Comparison of ENCODE assay signal across 28 cellular contexts in genomic region chr10:49175587-49176309, GRCh38. TPM values are rescaled to one million over a fixed set of nuclear protein-coding genes. Genes with fewer than 3 reads are reported as not detected.
A peak's percentile ranks its signal among the peaks of the same experiment; 100 is the strongest.
DNase-seq lines count a peak whose midpoint lies in the region; ATAC-seq, FAIRE-seq and TF ChIP-seq lines count a peak whose summit lies in the region.
"Had no signal": no experiment of that assay in that cellular context is flagged by ENCODE, and none has a peak within 500 bp of the region (broad histone marks: within the 10 kb centered on the region; RNA-seq: fewer than 3 reads in every experiment).

No MANE protein-coding gene starts in this region.

- in situ Hi-C loops in K562 (cut with MboI): no loop called here

- H3K9me3 Mint-ChIP-seq in activated naive CD4-positive, alpha-beta T cell treated with anti-CD3 and anti-CD28 coated beads for 36 hours: no peaks in the 10 kb centered on the region
- H3K9me3 Mint-ChIP-seq: WTC11 had no signal

- H3K18ac ChIP-seq in neuronal stem cell (ENCODE audit: low read length): peak overlapping the region; percentile 1

- H4K8ac ChIP-seq in neuronal stem cell (ENCODE audit: low read depth, low read length): no peak overlapping the region

- no peak overlapping the region for H3K23ac ChIP-seq in neuronal stem cell (ENCODE audit: low read depth, low read length, poor library complexity)

- no peak overlapping the region for H2AK5ac ChIP-seq in neuronal stem cell (ENCODE audit: low read depth, low read length)

- H3K4me2 ChIP-seq in BLaER1 treated with 17β-estradiol and CSF1 and Interleukin-3, amounts not matched to agents 10 nM and 100 nM: peak overlapping the region in 7 of 11 experiments; percentile 68 to 96 (median 88); a peak in 12 of 22 replicates
- no peak overlapping the region for H3K4me2 ChIP-seq in K562 (ENCODE audit: insufficient read depth, low read length)
- H3K4me2 ChIP-seq in neuronal stem cell (ENCODE audit: insufficient read depth, low read length, poor library complexity, severe bottlenecking): no peak overlapping the region

- peaks cover 16% of the 10 kb centered on the region for H3K4me1 Mint-ChIP-seq in activated naive CD4-positive, alpha-beta T cell treated with anti-CD3 and anti-CD28 coated beads for 36 hours (ENCODE audit: low read depth)

- BruUV-seq in K562 (replicated peaks; lab: Mats Ljungman, UMichigan): no TSS peak

- ATAC-seq in K562: no peak
- ATAC-seq: gastroesophageal sphincter, HCT116, WTC11 had no signal

- TF ChIP-seq RAD21 in K562 (CRISPR knock-in tag; conservative IDR thresholded peaks at IDR 0.05 in 1 of 2, IDR thresholded peaks at IDR 0.05 in 1 of 2): no peak

- H3K79me2 ChIP-seq in K562 (ENCODE audit: control insufficient read depth, insufficient read depth, low read length): peaks cover 89% of the 10 kb centered on the region

- intact Hi-C loops in K562 (cut with micrococcal nuclease): loop anchor here (2.0 kb wide), 1 partner anchor 125 kb away; no protein-coding TSS in a partner anchor
- intact Hi-C loops in activated naive CD4-positive, alpha-beta T cell treated with anti-CD3 and anti-CD28 coated beads for 36 hours (cut with micrococcal nuclease): loop anchor here (5.0 kb wide), 1 partner anchor 373 kb away; no protein-coding TSS in a partner anchor

- no peak overlapping the region for H4K91ac ChIP-seq in neuronal stem cell (ENCODE audit: low read depth, low read length, poor library complexity)

- H3K4ac ChIP-seq in neuronal stem cell (ENCODE audit: low read length): no peak overlapping the region

- no peak overlapping the region for H2BK120ac ChIP-seq in neuronal stem cell (ENCODE audit: low read depth, low read length)

- no peak overlapping the region for H2BK15ac ChIP-seq in neuronal stem cell (ENCODE audit: low read length)

- no peak overlapping the region for H3K4me3 ChIP-seq in BLaER1 treated with 17β-estradiol and CSF1 and Interleukin-3, amounts not matched to agents 10 nM and 100 nM
- H3K4me3 ChIP-seq in K562: no peak overlapping the region
- no peak overlapping the region for H3K4me3 ChIP-seq in neuronal stem cell (ENCODE audit: low read length in 2 of 2)
- H3K4me3 ChIP-seq: adrenal gland, esophagus squamous epithelium, gastroesophageal sphincter, SK-N-MC had no signal

- H3K27me3 ChIP-seq in BLaER1 treated with 17β-estradiol and CSF1 and Interleukin-3, amounts not matched to agents 10 nM and 100 nM: no peaks in the 10 kb centered on the region
- H3K27me3 ChIP-seq in K562 (ENCODE audit: control insufficient read depth in 2 of 2, insufficient read depth in 2 of 2, low read length in 2 of 2) (no peaks in the 10 kb centered on the region), neuronal stem cell (ENCODE audit: control insufficient read depth in 3 of 3, insufficient read depth in 3 of 3, low read depth in 1 of 3, low read length in 3 of 3) (no peaks in the 10 kb centered on the region)
- H3K27me3 ChIP-seq: adrenal gland, brain microvascular endothelial cell, esophagus squamous epithelium, gastroesophageal sphincter had no signal

- peak overlapping the region in 6 of 11 experiments; percentile 10 to 91 (median 46); a peak in 7 of 22 replicates for H3K27ac ChIP-seq in BLaER1 treated with 17β-estradiol and CSF1 and Interleukin-3, amounts not matched to agents 10 nM and 100 nM
- H3K27ac ChIP-seq in K562 (ENCODE audit: extremely low read depth, low read depth, low read length) (no peak overlapping the region; the same call in 2 of the 3 replicates), neuronal stem cell (replicated peaks; ENCODE audit: low read length) (no peak overlapping the region)
- H3K27ac ChIP-seq: adrenal gland, brain microvascular endothelial cell, SK-N-MC had no signal

- H3K4me3 Mint-ChIP-seq in activated naive CD4-positive, alpha-beta T cell treated with anti-CD3 and anti-CD28 coated beads for 36 hours: no peak overlapping the region
- H3K4me3 Mint-ChIP-seq: WTC11 had no signal

- H3K9ac ChIP-seq in BLaER1 treated with 17β-estradiol and CSF1 and Interleukin-3, amounts not matched to agents 10 nM and 100 nM: 0 out of 22 replicates have a peak overlapping the region, but pooled peaks of 1 of the 11 experiments have one; percentile 1
- H3K9ac ChIP-seq in K562 (ENCODE audit: insufficient read depth in 1 of 2, low read depth in 2 of 2, low read length in 2 of 2) (peak overlapping the region in 1 of 2 experiments; percentile 28; a peak in 2 of 4 replicates), neuronal stem cell (ENCODE audit: low read depth, low read length, poor library complexity) (no peak overlapping the region)

- no peak overlapping the region for H2BK12ac ChIP-seq in neuronal stem cell (ENCODE audit: low read length)

- H2AFZ ChIP-seq in K562 (ENCODE audit: low read depth, low read length): no peak overlapping the region
- H2AFZ ChIP-seq in neuronal stem cell (ENCODE audit: low read length): no peak overlapping the region

- peaks cover 0 to 17% (median 0%) of the 10 kb centered on the region in 11 experiments; a peak in 2 of 22 replicates for H3K36me3 ChIP-seq in BLaER1 treated with 17β-estradiol and CSF1 and Interleukin-3, amounts not matched to agents 10 nM and 100 nM
- H3K36me3 ChIP-seq in K562 (ENCODE audit: control insufficient read depth, insufficient read depth, low read length): peaks cover 29% of the 10 kb centered on the region; the same call in 1 of the 3 replicates
- no peaks in the 10 kb centered on the region for H3K36me3 ChIP-seq in neuronal stem cell (replicated peaks in 1 of 2; ENCODE audit: control insufficient read depth in 2 of 2, insufficient read depth in 2 of 2, low read length in 2 of 2)
- H3K36me3 ChIP-seq: adrenal gland, brain microvascular endothelial cell, esophagus squamous epithelium, gastroesophageal sphincter had no signal

- no peak for TF ChIP-seq CTCF in K562 (IDR thresholded peaks at IDR 0.05 in 2 of 3, conservative IDR thresholded peaks at IDR 0.05 in 1 of 3; ENCODE audit: insufficient read depth in 2 of 3, low read depth in 1 of 3, low read length in 3 of 3)

- H3K27ac Mint-ChIP-seq in activated naive CD4-positive, alpha-beta T cell treated with anti-CD3 and anti-CD28 coated beads for 36 hours: no peak overlapping the region
- H3K27ac Mint-ChIP-seq: progenitor cell of endocrine pancreas, WTC11 had no signal

- H4K20me1 ChIP-seq in BLaER1 treated with 17β-estradiol and CSF1 and Interleukin-3, amounts not matched to agents 10 nM and 100 nM: peaks cover 0 to 92% (median 55%) of the 10 kb centered on the region in 11 experiments; a peak in 14 of 22 replicates
- H4K20me1 ChIP-seq in K562 (replicated peaks; ENCODE audit: control insufficient read depth, insufficient read depth, low read length): no peaks in the 10 kb centered on the region

- no peaks in the 10 kb centered on the region for H3K79me1 ChIP-seq in neuronal stem cell (ENCODE audit: low read depth, low read length)

- DNase-seq in CD1c-positive myeloid dendritic cell (ENCODE audit: extremely low spot score) (peak; percentile 53), K562 (ENCODE audit: extremely low read depth in 1 of 4, low spot score in 3 of 4) (peak in 1 of 4 experiments; percentile 5), neuronal stem cell (ENCODE audit: low spot score) (no peak), glomerular visceral epithelial cell (ENCODE audit: extremely low spot score) (no peak), NCI-H146 (lab: John Stamatoyannopoulos, UW) (no peak)
- DNase-seq in activated naive CD4-positive, alpha-beta T cell treated with anti-CD3 and anti-CD28 coated beads for 36 hours: no peak
- DNase-seq: AML-193; brain microvascular endothelial cell; DMS79; esophagus squamous epithelium; KBM-7; left cardiac atrium; midbrain; MM.1S; NCI-H1436; NCI-H510A; stimulated activated CD4-positive, alpha-beta T cell treated with anti-CD3 and anti-CD28 coated beads, Interleukin-2, amount 100 ng/mL, for 24 hours; stimulated activated naive CD4-positive, alpha-beta T cell; T1000 had no signal

- peaks cover 57 to 100% (median 94%) of the 10 kb centered on the region in 10 experiments for H3K4me1 ChIP-seq in BLaER1 treated with 17β-estradiol and CSF1 and Interleukin-3, amounts not matched to agents 10 nM and 100 nM
- H3K4me1 ChIP-seq in K562 (replicated peaks in 1 of 2; ENCODE audit: control insufficient read depth in 2 of 2, insufficient read depth in 2 of 2, low read length in 2 of 2) (peaks cover 86 to 98% of the 10 kb centered on the region in 2 experiments), neuronal stem cell (ENCODE audit: control insufficient read depth in 2 of 2, insufficient read depth in 1 of 2, low read depth in 1 of 2, low read length in 2 of 2) (peaks cover 0 to 4% of the 10 kb centered on the region in 2 donors)

- peak overlapping the region; percentile 10 for H3K14ac ChIP-seq in neuronal stem cell (ENCODE audit: low read length)

- FAIRE-seq in K562 (lab: Jason Lieb, UNC): no peak
- FAIRE-seq: RCC 7860 had no signal

- H2BK5ac ChIP-seq in neuronal stem cell (ENCODE audit: low read length): no peak overlapping the region

- peaks cover 7% of the 10 kb centered on the region for H3K27me3 Mint-ChIP-seq in activated naive CD4-positive, alpha-beta T cell treated with anti-CD3 and anti-CD28 coated beads for 36 hours (ENCODE audit: low read depth)

- CTCF ChIA-PET in K562 (lab: Yijun Ruan, JAX; ENCODE audit: low intra/inter-chr PET ratio): no interaction called here
- CTCF ChIA-PET in activated naive CD4-positive, alpha-beta T cell treated with anti-CD3 and anti-CD28 coated beads for 36 hours (lab: Charles Lee): interaction anchor here (1.1 kb wide), 1 partner anchor 11 kb away, joined by 4 read pairs; no protein-coding TSS in a partner anchor

- 83% methylated on average over 8 of the region's 8 CpGs for WGBS in K562 (ENCODE audit: insufficient coverage, low coverage, missing lambda C conversion rate)
- WGBS in neuronal stem cell (ENCODE audit: extremely low coverage in 2 of 2, insufficient read length in 2 of 2, insufficient replicate concordance in 1 of 2), 2 donors: no CpG with 5 or more reads among the region's 8 CpGs

- POLR2A ChIA-PET in K562 (lab: Yijun Ruan, JAX): interaction anchor here (0.6 to 1.8 kb wide), 11 partner anchors 9 to 333 kb away, joined by 3 to 7 read pairs (median 3); partner anchors contain the start of gene TMEM273

- TF ChIP-seq POLR2A in K562 (conservative IDR thresholded peaks at IDR 0.05): no peak

- H3K9me3 ChIP-seq in BLaER1 treated with 17β-estradiol and CSF1 and Interleukin-3, amounts not matched to agents 10 nM and 100 nM (replicated peaks in 1 of 11): no peaks in the 10 kb centered on the region
- no peaks in the 10 kb centered on the region for H3K9me3 ChIP-seq in K562 (replicated peaks; ENCODE audit: control insufficient read depth, insufficient read depth, low read depth, low read length)
- H3K9me3 ChIP-seq in neuronal stem cell (replicated peaks in 1 of 2; ENCODE audit: control insufficient read depth in 2 of 2, insufficient read depth in 1 of 2, low read depth in 1 of 2, low read length in 2 of 2): no peaks in the 10 kb centered on the region
- H3K9me3 ChIP-seq: adrenal gland, esophagus squamous epithelium, gastroesophageal sphincter had no signal

- no peaks in the 10 kb centered on the region for H3K36me3 Mint-ChIP-seq in activated naive CD4-positive, alpha-beta T cell treated with anti-CD3 and anti-CD28 coated beads for 36 hours (ENCODE audit: low read depth)
- H3K36me3 Mint-ChIP-seq: WTC11 had no signal

- TF ChIP-seq EP300 in K562 (IDR thresholded peaks at IDR 0.05; ENCODE audit: low read length): no peak

- peaks cover 12% of the 10 kb centered on the region for H3K9me1 ChIP-seq in K562 (ENCODE audit: control insufficient read depth, insufficient read depth, low read length)

RNA-seq across cellular contexts. Expression of gene TMEM273, which starts 12.4 kb away (rescaled TPM):
- 81.2 and 118 TPM in 2 replicates for total RNA-seq in K562 (2011; cell fraction: chromatin; rRNA removed; ENCODE audit: low replicate concordance)
- total RNA-seq in K562 (2011; cell fraction: nucleolus; rRNA removed): 54.2 and 60.0 TPM in 2 replicates
- 86.6 and 86.7 TPM in 2 replicates for total RNA-seq in K562 (2011; cell fraction: nucleoplasm; rRNA removed)
- total RNA-seq in K562 (2014; rRNA removed): 93.1 and 94.3 TPM in 2 replicates
- total RNA-seq in K562 (2014; rRNA removed; fragmentation: Illumina TruSeq; extraction: Trizol): 72.3 and 78.7 TPM in 2 replicates
- total RNA-seq in K562 (2015; rRNA removed; fragmentation: Illumina TruSeq; extraction: Trizol): 90.7 and 95.6 TPM in 2 replicates
- 63.1 and 64.3 TPM in 2 replicates for total RNA-seq in K562 (2021)
- 38.9 and 39.2 TPM in 2 replicates for polyA plus RNA-seq in K562 (2011; rRNA removed)
- 28.1 and 37.9 TPM in 2 replicates for polyA plus RNA-seq in K562 (2011; cell fraction: cytosol; rRNA removed)
- 97.0 and 101 TPM in 2 replicates for polyA plus RNA-seq in K562 (2011; cell fraction: nucleus; rRNA removed)
- polyA plus RNA-seq in K562 (2012): 161 and 239 TPM in 2 replicates
- 126 and 127 TPM in 2 replicates for polyA plus RNA-seq in K562 (2014; fragmentation: Illumina TruSeq; extraction: Trizol)
- polyA plus RNA-seq in K562 (2014; fragmentation: Nextera tagmentation; extraction: Ambion mirVana): 100 to 1,000 TPM in 1 of 2 experiments, 10 to 100 TPM in 1; 97.3 to 102 TPM
- 131 and 145 TPM in 2 replicates for polyA plus RNA-seq in K562 (2014; rRNA removed)
- 30.9 and 33.2 TPM in 2 replicates for polyA minus RNA-seq in K562 (2011; rRNA and poly(A)+ RNA removed)
- polyA minus RNA-seq in K562 (2011; cell fraction: cytosol; rRNA and poly(A)+ RNA removed): 9.6 and 10.0 TPM in 2 replicates
- polyA minus RNA-seq in K562 (2011; cell fraction: nucleus; rRNA and poly(A)+ RNA removed): 24.1 and 32.7 TPM in 2 replicates
- 0.14 TPM for polyA plus RNA-seq in neuronal stem cell (2013, experiment 1 of 2)
- polyA plus RNA-seq in neuronal stem cell (2013, experiment 2 of 2): 0.11 TPM
- total RNA-seq in activated naive CD4-positive, alpha-beta T cell treated with anti-CD3 and anti-CD28 coated beads for 36 hours: under 1 TPM; 0.48 to 0.72 TPM
- total RNA-seq: progenitor cell of endocrine pancreas had no signal
- polyA plus RNA-seq: neural cell had no signal

RNA-seq across cellular contexts. Expression of gene FAM170B, which starts 41.9 kb away (rescaled TPM):
- total RNA-seq in K562 (2011; cell fraction: chromatin; rRNA removed; ENCODE audit: low replicate concordance): not detected in 2 replicates
- 0.53 TPM in 1 of 2 replicates, not detected in the other for total RNA-seq in K562 (2011; cell fraction: nucleolus; rRNA removed)
- not detected in 2 replicates for total RNA-seq in K562 (2011; cell fraction: nucleoplasm; rRNA removed)
- total RNA-seq in K562 (2014; rRNA removed) (0.24 TPM in 1 of 2 replicates, not detected in the other), K562 (2014; rRNA removed; fragmentation: Illumina TruSeq; extraction: Trizol) (not detected in 2 replicates), K562 (2015; rRNA removed; fragmentation: Illumina TruSeq; extraction: Trizol) (0.11 TPM in 2 replicates), K562 (2021) (not detected in 2 replicates)
- polyA plus RNA-seq in K562 (2011; rRNA removed) (0.07 TPM in 1 of 2 replicates, not detected in the other), K562 (2014; fragmentation: Illumina TruSeq; extraction: Trizol) (not detected in 2 replicates), K562 (2014; fragmentation: Nextera tagmentation; extraction: Ambion mirVana) (not detected), K562 (2014; rRNA removed) (0.13 and 0.21 TPM in 2 replicates)
- not detected in 2 replicates for polyA plus RNA-seq in K562 (2011; cell fraction: cytosol; rRNA removed)
- polyA plus RNA-seq in K562 (2011; cell fraction: nucleus; rRNA removed): 0.11 TPM in 1 of 2 replicates, not detected in the other
- polyA plus RNA-seq in K562 (2012): 0.15 and 0.17 TPM in 2 replicates
- not detected in 2 replicates for polyA minus RNA-seq in K562 (2011; rRNA and poly(A)+ RNA removed)
- not detected in 2 replicates for polyA minus RNA-seq in K562 (2011; cell fraction: cytosol; rRNA and poly(A)+ RNA removed)
- 0.22 TPM in 1 of 2 replicates, not detected in the other for polyA minus RNA-seq in K562 (2011; cell fraction: nucleus; rRNA and poly(A)+ RNA removed)
- not detected for polyA plus RNA-seq in neuronal stem cell (2013, experiment 1 of 2)
- polyA plus RNA-seq in neuronal stem cell (2013, experiment 2 of 2): not detected
- total RNA-seq in activated naive CD4-positive, alpha-beta T cell treated with anti-CD3 and anti-CD28 coated beads for 36 hours: not detected
- total RNA-seq: adrenal gland, esophagus squamous epithelium, gastroesophageal sphincter, left cardiac atrium, progenitor cell of endocrine pancreas, WTC11 had no signal
- polyA plus RNA-seq: adrenal gland, neural cell had no signal

Comparison
In these comparisons a context has a peak if more than half of its experiments do, and no peak if none do; other contexts are left out.
1. H3K27ac ChIP-seq: peak in BLaER1 treated with 17β-estradiol and CSF1 and Interleukin-3, amounts not matched to agents 10 nM and 100 nM (6 of 11); none in K562 (single experiment) and neuronal stem cell (single experiment).
2. H3K4me2 ChIP-seq: peak in BLaER1 treated with 17β-estradiol and CSF1 and Interleukin-3, amounts not matched to agents 10 nM and 100 nM (7 of 11); none in K562 (single experiment) and neuronal stem cell (single experiment).
3. RNA of gene TMEM273, which starts 12.4 kb away (total RNA-seq): 54.2 to 118 TPM in K562; 0.48 to 0.72 TPM in activated naive CD4-positive, alpha-beta T cell treated with anti-CD3 and anti-CD28 coated beads for 36 hours; every median in the first group is over 10 times any median in the second.